28 cellular contexts compared by ENCODE assay signal in the genomic region with DNA sequence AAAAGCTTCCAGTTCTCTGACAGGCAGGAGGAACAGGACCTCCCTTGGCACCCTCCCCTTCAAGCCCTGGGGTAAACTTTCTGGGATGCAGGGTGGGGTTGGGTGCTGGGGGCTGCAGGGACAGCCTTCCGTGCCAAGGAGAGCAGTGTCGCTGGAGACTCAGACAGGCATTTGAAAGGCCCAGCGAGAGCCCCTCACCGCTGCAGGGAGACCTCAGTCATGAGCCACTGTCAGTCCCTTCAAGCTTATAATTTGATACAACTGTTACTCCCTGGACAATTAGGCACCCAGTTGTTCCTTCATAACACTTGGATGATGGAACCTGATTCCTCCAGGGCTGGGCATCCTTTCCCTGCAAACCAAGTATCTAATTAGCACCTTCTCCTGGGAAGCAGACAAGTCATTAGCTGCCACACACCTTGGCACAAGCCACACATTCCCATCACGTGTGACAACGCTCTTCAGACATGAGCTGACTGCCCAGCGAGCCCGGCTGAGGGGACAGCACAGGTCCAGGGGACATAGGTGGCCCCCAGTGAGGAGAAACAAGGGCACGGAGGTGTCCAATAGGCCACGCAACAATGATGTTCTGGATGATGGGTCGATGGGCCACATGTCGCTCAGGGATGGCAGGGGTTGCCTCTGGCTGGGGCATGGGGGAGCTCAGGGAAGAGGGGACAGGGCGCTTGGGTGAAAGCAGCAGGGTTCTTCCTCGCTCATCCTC. TPM values are rescaled to one million over a fixed set of nuclear protein-coding genes. Genes with fewer than 3 reads are reported as not detected.
"Had no signal": no experiment of that assay in that cellular context is flagged by ENCODE, and none has a peak within 500 bp of the region (broad histone marks: within the 10 kb centered on the region; RNA-seq: fewer than 3 reads in every experiment).

No MANE protein-coding gene starts in this region.

- H3K4me3 ChIP-seq: breast epithelium, colonic mucosa, dorsolateral prefrontal cortex, esophagus muscularis mucosa, hepatocyte, left lung, lung, ovary, psoas muscle, suprapubic skin, tibial nerve, vagina had no signal

- H3K4me1 Mint-ChIP-seq: activated naive CD8-positive, alpha-beta T cell treated with anti-CD3 and anti-CD28 coated beads for 36 hours; activated T-helper 17 cell treated with anti-CD3 and anti-CD28 coated beads, Interleukin-2, amount 50 U/mL, for 72 hours; immature natural killer cell; mesothelial cell of epicardium; naive thymus-derived CD8-positive, alpha-beta T cell; stimulated activated effector memory CD8-positive, alpha-beta T cell treated with anti-CD3 and anti-CD28 coated beads, Interleukin-12 subunit alpha, Interleukin-12 subunit beta, amount 100 ng/mL, for 72 hours; stimulated activated naive CD8-positive, alpha-beta T cell treated with anti-CD3 and anti-CD28 coated beads, Interleukin-15, amount 100 ng/mL, for 72 hours had no signal

- ATAC-seq: activated T-helper 17 cell treated with anti-CD3 and anti-CD28 coated beads, Interleukin-2, amount 50 U/mL, for 72 hours; left lung; naive thymus-derived CD8-positive, alpha-beta T cell; psoas muscle; stimulated activated effector memory CD8-positive, alpha-beta T cell treated with anti-CD3 and anti-CD28 coated beads, Interleukin-12 subunit alpha, Interleukin-12 subunit beta, amount 100 ng/mL, for 72 hours; stimulated activated naive CD8-positive, alpha-beta T cell treated with anti-CD3 and anti-CD28 coated beads, Interleukin-15, amount 100 ng/mL, for 72 hours had no signal

- H3K9me3 ChIP-seq: breast epithelium, colonic mucosa, esophagus muscularis mucosa, left lung, neutrophil, ovary, psoas muscle, suprapubic skin, tibial nerve, vagina had no signal

- DNase-seq: activated CD4-positive, alpha-beta T cell treated with anti-CD3 and anti-CD28 coated beads for 1 hour; activated CD8-positive, alpha-beta memory T cell treated with anti-CD3 and anti-CD28 coated beads for 24 hours; activated CD8-positive, alpha-beta memory T cell treated with anti-CD3 and anti-CD28 coated beads, Interleukin-2, amount 50 U/mL, for 4 hours; activated naive CD4-positive, alpha-beta T cell treated with Interleukin-2 at 50 U/mL for 16 hours; activated naive CD8-positive, alpha-beta T cell treated with anti-CD3 and anti-CD28 coated beads for 36 hours; activated T-cell treated with anti-CD3 and anti-CD28 coated beads, Interleukin-2, amount 50 U/mL, for 24 hours; colonic mucosa; immature natural killer cell; kidney glomerular epithelial cell; naive thymus-derived CD8-positive, alpha-beta T cell; ovary; psoas muscle; right cardiac atrium; stimulated activated CD4-positive, alpha-beta T cell treated with anti-CD3 and anti-CD28 coated beads, Interleukin-2, amount 100 ng/mL, for 24 hours; stimulated activated naive CD8-positive, alpha-beta T cell treated with anti-CD3 and anti-CD28 coated beads, Interleukin-15, amount 100 ng/mL, for 72 hours had no signal

- H3K4me3 Mint-ChIP-seq: activated naive CD8-positive, alpha-beta T cell treated with anti-CD3 and anti-CD28 coated beads for 36 hours; activated T-cell treated with anti-CD3 and anti-CD28 coated beads, Interleukin-2, amount 50 U/mL, for 24 hours; activated T-helper 17 cell treated with anti-CD3 and anti-CD28 coated beads, Interleukin-2, amount 50 U/mL, for 72 hours; immature natural killer cell; mesothelial cell of epicardium; naive thymus-derived CD8-positive, alpha-beta T cell; stimulated activated effector memory CD8-positive, alpha-beta T cell treated with anti-CD3 and anti-CD28 coated beads, Interleukin-12 subunit alpha, Interleukin-12 subunit beta, amount 100 ng/mL, for 72 hours; stimulated activated naive CD8-positive, alpha-beta T cell treated with anti-CD3 and anti-CD28 coated beads, Interleukin-15, amount 100 ng/mL, for 72 hours had no signal

- H3K36me3 Mint-ChIP-seq: activated naive CD8-positive, alpha-beta T cell treated with anti-CD3 and anti-CD28 coated beads for 36 hours; immature natural killer cell; mesothelial cell of epicardium; naive thymus-derived CD8-positive, alpha-beta T cell; stimulated activated effector memory CD8-positive, alpha-beta T cell treated with anti-CD3 and anti-CD28 coated beads, Interleukin-12 subunit alpha, Interleukin-12 subunit beta, amount 100 ng/mL, for 72 hours had no signal

- H3K27me3 ChIP-seq: colonic mucosa, hepatocyte, neutrophil, ovary, tibial nerve, vagina had no signal

- H3K9me3 Mint-ChIP-seq: activated T-cell treated with anti-CD3 and anti-CD28 coated beads, Interleukin-2, amount 50 U/mL, for 24 hours; activated T-helper 17 cell treated with anti-CD3 and anti-CD28 coated beads, Interleukin-2, amount 50 U/mL, for 72 hours; immature natural killer cell; stimulated activated effector memory CD8-positive, alpha-beta T cell treated with anti-CD3 and anti-CD28 coated beads, Interleukin-12 subunit alpha, Interleukin-12 subunit beta, amount 100 ng/mL, for 72 hours; stimulated activated naive CD8-positive, alpha-beta T cell treated with anti-CD3 and anti-CD28 coated beads, Interleukin-15, amount 100 ng/mL, for 72 hours had no signal

- H3K4me1 ChIP-seq: breast epithelium, colonic mucosa, esophagus muscularis mucosa, left lung, psoas muscle, suprapubic skin, tibial nerve, vagina had no signal

- H3K36me3 ChIP-seq: breast epithelium, colonic mucosa, esophagus muscularis mucosa, left lung, neutrophil, ovary, suprapubic skin, tibial nerve, vagina had no signal

- H3K27ac Mint-ChIP-seq: activated naive CD8-positive, alpha-beta T cell treated with anti-CD3 and anti-CD28 coated beads for 36 hours; activated T-cell treated with anti-CD3 and anti-CD28 coated beads, Interleukin-2, amount 50 U/mL, for 24 hours; activated T-helper 17 cell treated with anti-CD3 and anti-CD28 coated beads, Interleukin-2, amount 50 U/mL, for 72 hours; immature natural killer cell; mesothelial cell of epicardium; naive thymus-derived CD8-positive, alpha-beta T cell; stimulated activated effector memory CD8-positive, alpha-beta T cell treated with anti-CD3 and anti-CD28 coated beads, Interleukin-12 subunit alpha, Interleukin-12 subunit beta, amount 100 ng/mL, for 72 hours; stimulated activated naive CD8-positive, alpha-beta T cell treated with anti-CD3 and anti-CD28 coated beads, Interleukin-15, amount 100 ng/mL, for 72 hours had no signal

- H3K27ac ChIP-seq: breast epithelium, colonic mucosa, dorsolateral prefrontal cortex, esophagus muscularis mucosa, hepatocyte, left lung, neutrophil, ovary, psoas muscle, suprapubic skin, tibial nerve, vagina had no signal

RNA-seq across cellular contexts. Expression of gene KCNF1, which starts 59.6 kb away (rescaled TPM):
- total RNA-seq: activated naive CD8-positive, alpha-beta T cell treated with anti-CD3 and anti-CD28 coated beads for 36 hours; activated T-helper 17 cell treated with anti-CD3 and anti-CD28 coated beads, Interleukin-2, amount 50 U/mL, for 72 hours; left lung; naive thymus-derived CD8-positive, alpha-beta T cell; psoas muscle; suprapubic skin; vagina had no signal
- polyA plus RNA-seq: immature natural killer cell; naive thymus-derived CD8-positive, alpha-beta T cell had no signal
